Comparison of ENCODE assay signal across 10 cellular contexts in the genomic region with DNA sequence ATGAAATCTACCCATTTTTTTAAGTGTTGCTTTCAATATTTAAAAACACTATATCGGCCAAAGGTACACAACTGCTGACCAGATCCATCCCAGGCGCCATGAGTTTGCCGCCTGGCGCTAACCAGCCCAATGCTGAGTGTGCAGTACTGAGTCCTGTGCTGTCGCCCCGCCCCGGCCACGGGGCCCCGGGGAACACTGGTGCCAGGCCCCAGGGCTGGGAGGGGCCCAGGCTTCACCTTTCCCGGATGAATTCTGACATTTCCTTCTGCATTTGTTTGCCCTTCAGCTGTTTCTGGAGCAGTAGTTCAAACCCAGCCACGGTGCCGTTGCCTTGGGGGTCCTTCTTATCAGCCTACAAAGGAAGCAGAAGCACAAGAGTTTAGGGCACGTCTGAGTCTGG. TPM values are rescaled to one million over a fixed set of nuclear protein-coding genes. Genes with fewer than 3 reads are reported as not detected.
"Had no signal": no experiment of that assay in that cellular context is flagged by ENCODE, and none has a peak within 500 bp of the region (broad histone marks: within the 10 kb centered on the region; RNA-seq: fewer than 3 reads in every experiment).

No MANE protein-coding gene starts in this region.

- H3K4me3 ChIP-seq: GM23248, HAP-1, K562 had no signal

- H3K36me3 ChIP-seq: HAP-1 had no signal

- H3K27ac ChIP-seq: GM23248 had no signal

- H3K4me1 ChIP-seq: HAP-1 had no signal

- H3K27ac Mint-ChIP-seq: HFFc6 had no signal

- H3K9me3 Mint-ChIP-seq: HFFc6 had no signal

- H3K4me3 Mint-ChIP-seq: HFFc6 had no signal

- ATAC-seq: HCT116, K562 had no signal

- DNase-seq: GM23248, GOT3, H7, HFFc6, IMR-90 had no signal

RNA-seq across cellular contexts. Expression of gene RCVRN, which starts 37.8 kb away (rescaled TPM):
- total RNA-seq: GM23248, H4, H7, HFFc6, HT-29, IMR-90, K562 had no signal
